In genomic region chr1:222077191-222077590, GRCh38 we compare ENCODE assay signal across 6 cellular contexts.
"Had no signal": no experiment of that assay in that cellular context is flagged by ENCODE, and none has a peak within 500 bp of the region (broad histone marks: within the 10 kb centered on the region; RNA-seq: fewer than 3 reads in every experiment).

No MANE protein-coding gene starts in this region.

- H3K9me3 Mint-ChIP-seq: H9 had no signal

- ATAC-seq: K562 had no signal

- H3K27ac ChIP-seq: GM23248 had no signal

- H2AFZ ChIP-seq: GM23248 had no signal

- H3K4me3 ChIP-seq: GM23248, K562 had no signal

- H3K4me3 Mint-ChIP-seq: H9 had no signal

- DNase-seq: GM23248, H9, HCEC 1CT, IMR-90, KG1 had no signal

- H3K27ac Mint-ChIP-seq: H9 had no signal
